ENCODE assay signal across 1 cellular context in genomic region chr14:90658541-90658967, GRCh38.
TF ChIP-seq lines count a peak whose summit lies in the region.

No MANE protein-coding gene starts in this region.

TF ChIP-seq in HepG2, 621 proteins besides CTCF, POLR2A, EP300 and RAD21 (continued from another document):
- TF ChIP-seq REST (IDR thresholded peaks at IDR 0.05; ENCODE audit: borderline replicate concordance in 1 of 2, low read depth in 1 of 2, low read length in 2 of 2) (no peak), ZNF142 (CRISPR knock-in tag; IDR thresholded peaks at IDR 0.05) (no peak), NFYB (CRISPR knock-in tag; IDR thresholded peaks at IDR 0.05) (no peak), NR2C2 (CRISPR knock-in tag; IDR thresholded peaks at IDR 0.05; ENCODE audit: borderline replicate concordance) (no peak), XRCC5 (optimal IDR thresholded peaks at IDR 0.05; ENCODE audit: low read length) (no peak), ZNF567 (CRISPR knock-in tag; IDR thresholded peaks at IDR 0.05; ENCODE audit: borderline replicate concordance) (no peak), HMG20B (CRISPR knock-in tag; conservative IDR thresholded peaks at IDR 0.05) (no peak), HOXA5 (CRISPR knock-in tag; IDR thresholded peaks at IDR 0.05) (no peak), ZNF253 (CRISPR knock-in tag; IDR thresholded peaks at IDR 0.05; ENCODE audit: borderline replicate concordance) (no peak), ZXDC (CRISPR knock-in tag; IDR thresholded peaks at IDR 0.05) (no peak), PLRG1 (conservative IDR thresholded peaks at IDR 0.05) (no peak), ZSCAN9 (CRISPR knock-in tag; IDR thresholded peaks at IDR 0.05; ENCODE audit: borderline replicate concordance) (no peak), PRDM10 (CRISPR knock-in tag; IDR thresholded peaks at IDR 0.05; ENCODE audit: low read depth) (no peak), BORCS8-MEF2B (CRISPR knock-in tag; IDR thresholded peaks at IDR 0.05) (no peak), ZBTB38 (CRISPR knock-in tag; IDR thresholded peaks at IDR 0.05) (no peak), ARHGAP35 (CRISPR knock-in tag; IDR thresholded peaks at IDR 0.05; ENCODE audit: borderline replicate concordance) (no peak), ATF4 (CRISPR knock-in tag; IDR thresholded peaks at IDR 0.05) (no peak), ZNF503 (CRISPR knock-in tag; IDR thresholded peaks at IDR 0.05) (no peak)
